Comparison of ENCODE assay signal across 8 cellular contexts in the genomic region with DNA sequence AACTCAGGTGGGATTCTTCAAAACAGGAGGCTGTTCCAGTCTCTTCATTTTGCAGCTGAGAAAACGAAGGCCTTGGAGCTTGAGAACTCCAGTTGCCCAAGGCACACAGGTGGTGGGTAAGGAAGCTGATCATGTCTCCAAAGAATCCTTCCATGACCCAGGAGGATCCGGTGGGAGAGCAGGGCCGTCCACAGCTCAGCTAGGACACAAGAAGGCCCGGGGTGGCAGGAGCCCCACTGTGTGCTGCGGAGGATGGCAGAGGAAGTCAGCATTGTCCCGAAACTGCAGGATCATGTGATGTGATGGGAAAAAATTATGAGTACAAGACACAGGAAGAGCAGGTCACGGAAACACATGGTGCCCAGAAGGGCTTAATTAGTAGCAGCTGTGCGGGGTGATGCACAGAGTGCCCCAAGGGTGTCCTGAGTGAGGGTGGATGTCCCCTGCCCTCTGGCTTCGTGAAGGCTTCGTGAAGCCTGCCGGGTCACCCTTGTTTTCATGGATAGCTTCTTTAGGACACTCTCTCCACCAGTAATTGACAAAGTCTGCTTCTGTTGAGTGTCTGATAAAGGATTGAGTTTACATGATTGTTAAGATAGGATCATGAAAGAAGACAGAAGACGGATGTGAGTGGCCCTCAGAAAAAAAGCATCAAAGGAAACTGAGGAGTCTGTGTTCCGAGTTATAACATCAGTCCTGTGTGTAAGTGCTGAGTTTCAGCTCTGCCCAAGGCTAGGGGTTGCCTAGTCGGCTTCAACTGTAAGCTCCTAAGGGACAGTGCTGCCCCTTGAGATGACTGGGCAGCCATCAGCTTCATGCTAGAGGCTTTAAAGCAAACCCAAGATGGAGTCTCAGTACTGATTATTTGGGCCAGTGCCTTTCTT. TPM values are rescaled to one million over a fixed set of nuclear protein-coding genes. Genes with fewer than 3 reads are reported as not detected.
DNase-seq lines count a peak whose midpoint lies in the region; ATAC-seq and TF ChIP-seq lines count a peak whose summit lies in the region.

No MANE protein-coding gene starts in this region.

- no TSS peak for BruUV-seq in Caco-2 (replicated peaks; lab: Mats Ljungman, UMichigan)

- peak overlapping the region; percentile 71 for H3K4me3 Mint-ChIP-seq in Caco-2 (ENCODE audit: unreplicated experiment)

- H3K27me3 Mint-ChIP-seq in Caco-2 (ENCODE audit: insufficient read depth, unreplicated experiment), result no peaks in the 10 kb centered on the region

- no peak for TF ChIP-seq POLR2A in esophagus muscularis mucosa (IDR thresholded peaks at IDR 0.05; ENCODE audit: low read depth)

- 65% methylated on average over 14 of the region's 14 CpGs for WGBS in esophagus muscularis mucosa
- 42 to 50% (median 44%) methylated on average over 14 of the region's 14 CpGs for WGBS in psoas muscle, 3 donors

- peaks cover 22% of the 10 kb centered on the region for H3K4me1 ChIP-seq in Caco-2
- peaks cover 24% of the 10 kb centered on the region for H3K4me1 ChIP-seq in Loucy (ENCODE audit: insufficient read depth, low read length, poor library complexity, severe bottlenecking)
- peaks cover 5 to 42% (median 37%) of the 10 kb centered on the region in 4 donors for H3K4me1 ChIP-seq in esophagus muscularis mucosa
- peaks cover 19% of the 10 kb centered on the region for H3K4me1 ChIP-seq in psoas muscle

- peak overlapping the region; percentile 69 for H3K27ac Mint-ChIP-seq in Caco-2 (ENCODE audit: unreplicated experiment)

- H3K9me3 ChIP-seq in Caco-2 (no peaks in the 10 kb centered on the region), Loucy (ENCODE audit: insufficient read depth, low read depth, low read length) (no peaks in the 10 kb centered on the region), esophagus muscularis mucosa (no peaks in the 10 kb centered on the region), psoas muscle (no peaks in the 10 kb centered on the region)

- no peak for TF ChIP-seq EP300 in esophagus muscularis mucosa (IDR thresholded peaks at IDR 0.05)

- peak overlapping the region; percentile 18 for H3K4me2 ChIP-seq in Loucy (ENCODE audit: low read depth, low read length, poor library complexity, severe bottlenecking)

- ATAC-seq in psoas muscle (peak; percentile 31 to 53 (median 40)), GM18498 (IDR thresholded peaks at IDR 0.05; ENCODE audit: unreplicated experiment) (no peak)

- no peak overlapping the region for H3K9ac ChIP-seq in Loucy (ENCODE audit: low read depth, low read length, poor library complexity, severe bottlenecking)

- H3K36me3 Mint-ChIP-seq in Caco-2 (ENCODE audit: insufficient read depth, unreplicated experiment), result peaks cover 9% of the 10 kb centered on the region

- H3K4me3 ChIP-seq in Caco-2 (ENCODE audit: low read depth, low read length) (no peak overlapping the region), Loucy (ENCODE audit: low read length, poor library complexity, severe bottlenecking) (no peak overlapping the region), esophagus muscularis mucosa (peak overlapping the region in 2 of 4 donors; percentile 59 to 62), psoas muscle (peak overlapping the region; percentile 68)

- POLR2A ChIA-PET in Caco-2 (lab: Charles Lee), result interaction anchor here (0.5 kb wide), 1 partner anchor 420 kb away, joined by 3 read pairs; no protein-coding TSS in a partner anchor

- H3K9me3 Mint-ChIP-seq in Caco-2 (ENCODE audit: unreplicated experiment), result no peaks in the 10 kb centered on the region

- no peaks in the 10 kb centered on the region for H3K36me3 ChIP-seq in Caco-2 (ENCODE audit: control insufficient read depth, insufficient read depth, low read length)
- H3K36me3 ChIP-seq in Loucy (ENCODE audit: insufficient read depth, low read length), result no peaks in the 10 kb centered on the region
- no peaks in the 10 kb centered on the region for H3K36me3 ChIP-seq in esophagus muscularis mucosa
- no peaks in the 10 kb centered on the region for H3K36me3 ChIP-seq in psoas muscle (ENCODE audit: insufficient read depth in 1 of 2, low read depth in 1 of 2)

- TF ChIP-seq CTCF in Caco-2 (IDR thresholded peaks at IDR 0.05; ENCODE audit: insufficient read depth in 1 of 2, low read depth in 1 of 2, low read length in 1 of 2, severe bottlenecking in 1 of 2, unreplicated experiment in 1 of 2) (no peak), Loucy (conservative IDR thresholded peaks at IDR 0.05; ENCODE audit: low read length) (no peak), esophagus muscularis mucosa (IDR thresholded peaks at IDR 0.05) (no peak), psoas muscle (IDR thresholded peaks at IDR 0.05) (no peak)

- intact Hi-C loops in Caco-2 (cut with micrococcal nuclease; ENCODE audit: unreplicated experiment), result loop anchor here (2.0 kb wide), 3 partner anchors 44 to 422 kb away; a partner anchor contains a TSS
- intact Hi-C loops in esophagus muscularis mucosa (cut with DNase I), result loop anchor here (2.0 kb wide), 2 partner anchors 112 to 404 kb away; no protein-coding TSS in a partner anchor
- intact Hi-C loops in psoas muscle (cut with DNase I), result loop anchor here (2.0 to 10.0 kb wide), 5 partner anchors 100 to 406 kb away; a partner anchor contains a TSS

- DNase-seq in Caco-2, result no peak
- DNase-seq in esophagus muscularis mucosa (ENCODE audit: extremely low spot score), result peak; percentile 74
- no peak for DNase-seq in psoas muscle
- DNase-seq in activated CD8-positive, alpha-beta memory T cell treated with anti-CD3 and anti-CD28 coated beads for 24 hours, result no peak
- DNase-seq in NCI-H510A treated with DMSO at 0.1 percent for 48 hours (lab: John Stamatoyannopoulos, UW), result no peak
- DNase-seq in GM19238 (ENCODE audit: insufficient read length, low spot score), result no peak

- no peaks in the 10 kb centered on the region for H3K9me2 ChIP-seq in Loucy (replicated peaks; ENCODE audit: low read depth, low read length)

- peaks cover 29% of the 10 kb centered on the region for H3K4me1 Mint-ChIP-seq in Caco-2 (ENCODE audit: low read depth, unreplicated experiment)

- H3K27ac ChIP-seq in esophagus muscularis mucosa (replicated peaks in 1 of 4), result peak overlapping the region; percentile 74 to 89 (median 86)
- H3K27ac ChIP-seq in psoas muscle, result peak overlapping the region; percentile 87

- H2AFZ ChIP-seq in Loucy (ENCODE audit: low read length), result peak overlapping the region; percentile 4; the same call in 1 of the 2 replicates

- no peaks in the 10 kb centered on the region for H3K79me2 ChIP-seq in Loucy (ENCODE audit: insufficient read depth, low read length)

- H4K20me1 ChIP-seq in Loucy (ENCODE audit: insufficient read depth, low read length, poor library complexity, severe bottlenecking), result no peaks in the 10 kb centered on the region

- CTCF ChIA-PET in Caco-2 (lab: Charles Lee), result interaction anchor here (0.6 to 1.4 kb wide), 5 partner anchors 101 to 423 kb away, joined by 3 to 13 read pairs (median 3); a partner anchor contains a TSS

- H3F3A ChIP-seq in Loucy (ENCODE audit: low read depth), result peaks cover 6% of the 10 kb centered on the region; the same call in 1 of the 2 replicates

- H3K27me3 ChIP-seq in Caco-2 (replicated peaks; ENCODE audit: control insufficient read depth, insufficient read depth, low read length), result no peaks in the 10 kb centered on the region
- H3K27me3 ChIP-seq in Loucy (ENCODE audit: insufficient read depth, low read length, poor library complexity, severe bottlenecking), result no peaks in the 10 kb centered on the region
- no peaks in the 10 kb centered on the region for H3K27me3 ChIP-seq in esophagus muscularis mucosa
- no peaks in the 10 kb centered on the region for H3K27me3 ChIP-seq in psoas muscle (ENCODE audit: insufficient read depth in 3 of 3, low read length in 2 of 3)

RNA-seq across cellular contexts. Expression of a gene that starts 33.8 kb away (rescaled TPM):
- 4.5 and 4.9 TPM in 2 replicates for total RNA-seq in Caco-2 (2022)
- 10 to 100 TPM; 45.1 to 70.1 (median 65.3) TPM for total RNA-seq in esophagus muscularis mucosa
- total RNA-seq in psoas muscle, result 10 to 100 TPM; 17.3 to 56.1 (median 43.5) TPM
- polyA plus RNA-seq in psoas muscle, result 10 to 100 TPM in 2 of 3 donors, 1 to 10 TPM in 1; 6.3 to 13.1 (median 11.2) TPM
